In genomic region chr13:38264363-38265134, GRCh38 we compare ENCODE assay signal across 27 cellular contexts.
DNase-seq lines count a peak whose midpoint lies in the region; ATAC-seq and TF ChIP-seq lines count a peak whose summit lies in the region.
"Had no signal": no experiment of that assay in that cellular context is flagged by ENCODE, and none has a peak within 500 bp of the region (broad histone marks: within the 10 kb centered on the region; RNA-seq: fewer than 3 reads in every experiment).

No MANE protein-coding gene starts in this region.

- peak; percentile 6 for DNase-seq in NCI-H82 (lab: John Stamatoyannopoulos, UW)
- DNase-seq in NCI-H82 treated with DMSO at 0.1 percent for 48 hours (lab: John Stamatoyannopoulos, UW; ENCODE audit: unreplicated experiment), result no peak
- DNase-seq in NCI-H345 treated with DMSO at 0.1 percent for 48 hours (lab: John Stamatoyannopoulos, UW; ENCODE audit: unreplicated experiment), result peak; percentile 51
- peak; percentile 53 for DNase-seq in islet precursor cell
- no peak for DNase-seq in activated T-cell treated with anti-CD3 and anti-CD28 coated beads, Interleukin-2, amount 50 U/mL, for 4 hours
- no peak for DNase-seq in dorsolateral prefrontal cortex
- no peak for DNase-seq in SIG-M5 treated with dmso at 0.1 percent for 504 hours (lab: John Stamatoyannopoulos, UW; ENCODE audit: unreplicated experiment)
- no peak for DNase-seq in CD8-positive, alpha-beta T cell
- DNase-seq: ACHN; activated CD8-positive, alpha-beta memory T cell treated with anti-CD3 and anti-CD28 coated beads for 24 hours; activated gamma-delta T cell treated with Interleukin-2 at 50 U/mL for 16 hours; activated naive CD8-positive, alpha-beta T cell treated with anti-CD3 and anti-CD28 coated beads, Interleukin-2, amount 50 U/mL, for 24 hours; activated T-cell treated with anti-CD3 and anti-CD28 coated beads, Interleukin-2, amount 50 U/mL, for 1 hour; Calu3; effector CD4-positive, alpha-beta T cell; EL; foreskin fibroblast; heart right ventricle; left cardiac atrium; mesendoderm; occipital lobe; stimulated activated CD4-positive, alpha-beta T cell treated with anti-CD3 and anti-CD28 coated beads, Interleukin-2, amount 100 ng/mL, for 24 hours; substantia nigra; uterus had no signal

- H3K36me3 Mint-ChIP-seq in activated T-cell treated with anti-CD3 and anti-CD28 coated beads, Interleukin-2, amount 50 U/mL, for 4 hours (ENCODE audit: insufficient read depth), result no peaks in the 10 kb centered on the region
- no peaks in the 10 kb centered on the region for H3K36me3 Mint-ChIP-seq in CD8-positive, alpha-beta T cell

- no peaks in the 10 kb centered on the region for H3K27me3 ChIP-seq in dorsolateral prefrontal cortex
- no peaks in the 10 kb centered on the region for H3K27me3 ChIP-seq in CD8-positive, alpha-beta T cell (ENCODE audit: insufficient read depth, low read length)
- H3K27me3 ChIP-seq: heart right ventricle, uterus had no signal

- H3K4me1 Mint-ChIP-seq in activated T-cell treated with anti-CD3 and anti-CD28 coated beads, Interleukin-2, amount 50 U/mL, for 4 hours (ENCODE audit: low read depth), result no peaks in the 10 kb centered on the region
- H3K4me1 Mint-ChIP-seq in CD8-positive, alpha-beta T cell (ENCODE audit: low read depth), result no peaks in the 10 kb centered on the region
- H3K4me1 Mint-ChIP-seq: activated naive CD8-positive, alpha-beta T cell treated with anti-CD3 and anti-CD28 coated beads, Interleukin-2, amount 50 U/mL, for 24 hours had no signal

- intact Hi-C loops in dorsolateral prefrontal cortex (cut with DNase I), result no loop called here
- intact Hi-C loops in CD8-positive, alpha-beta T cell (cut with DNase I, micrococcal nuclease), result no loop called here

- H3K4me3 Mint-ChIP-seq in activated T-cell treated with anti-CD3 and anti-CD28 coated beads, Interleukin-2, amount 50 U/mL, for 4 hours, result no peak overlapping the region
- no peak overlapping the region for H3K4me3 Mint-ChIP-seq in CD8-positive, alpha-beta T cell
- H3K4me3 Mint-ChIP-seq: activated naive CD8-positive, alpha-beta T cell treated with anti-CD3 and anti-CD28 coated beads, Interleukin-2, amount 50 U/mL, for 24 hours; T-helper 1 cell treated with Interleukin-12 subunit alpha and Interleukin-12 subunit beta and Interleukin-4 antibody, amounts not matched to agents 30 μg/mL and 1 μg/mL, for 36 hours had no signal

- H3K4me3 ChIP-seq in dorsolateral prefrontal cortex, result no peak overlapping the region
- H3K4me3 ChIP-seq in CD8-positive, alpha-beta T cell (ENCODE audit: low read depth, low read length), result no peak overlapping the region
- H3K4me3 ChIP-seq: heart right ventricle, SK-N-MC, skin epidermis, uterus had no signal

- H3K9me3 Mint-ChIP-seq in activated T-cell treated with anti-CD3 and anti-CD28 coated beads, Interleukin-2, amount 50 U/mL, for 4 hours, result peaks cover 18% of the 10 kb centered on the region
- peaks cover 27% of the 10 kb centered on the region for H3K9me3 Mint-ChIP-seq in CD8-positive, alpha-beta T cell

- POLR2A ChIA-PET in CD8-positive, alpha-beta T cell (lab: Charles Lee), result no interaction called here

- no peaks in the 10 kb centered on the region for H3K27me3 Mint-ChIP-seq in activated T-cell treated with anti-CD3 and anti-CD28 coated beads, Interleukin-2, amount 50 U/mL, for 4 hours (ENCODE audit: low read depth)
- no peaks in the 10 kb centered on the region for H3K27me3 Mint-ChIP-seq in CD8-positive, alpha-beta T cell (ENCODE audit: low read depth)
- H3K27me3 Mint-ChIP-seq: activated naive CD8-positive, alpha-beta T cell treated with anti-CD3 and anti-CD28 coated beads, Interleukin-2, amount 50 U/mL, for 24 hours had no signal

- H3K27ac Mint-ChIP-seq in CD8-positive, alpha-beta T cell, result no peak overlapping the region
- H3K27ac Mint-ChIP-seq: activated naive CD8-positive, alpha-beta T cell treated with anti-CD3 and anti-CD28 coated beads, Interleukin-2, amount 50 U/mL, for 24 hours; T-helper 1 cell treated with Interleukin-12 subunit alpha and Interleukin-12 subunit beta and Interleukin-4 antibody, amounts not matched to agents 30 μg/mL and 1 μg/mL, for 36 hours had no signal

- no peaks in the 10 kb centered on the region for H3K4me1 ChIP-seq in CD8-positive, alpha-beta T cell (ENCODE audit: insufficient read depth, low read length)
- H3K4me1 ChIP-seq: heart right ventricle, uterus had no signal

- ATAC-seq in activated T-cell treated with anti-CD3 and anti-CD28 coated beads, Interleukin-2, amount 50 U/mL, for 4 hours, result no peak
- no peak for ATAC-seq in CD8-positive, alpha-beta T cell
- ATAC-seq: activated naive CD8-positive, alpha-beta T cell treated with anti-CD3 and anti-CD28 coated beads, Interleukin-2, amount 50 U/mL, for 24 hours; left cardiac atrium had no signal

- CTCF ChIA-PET in CD8-positive, alpha-beta T cell (lab: Charles Lee), result interaction anchor here (1.3 kb wide), 1 partner anchor 34 kb away, joined by 3 read pairs; no protein-coding TSS in a partner anchor

- no peaks in the 10 kb centered on the region for H3K36me3 ChIP-seq in CD8-positive, alpha-beta T cell (ENCODE audit: insufficient read depth, low read length)
- H3K36me3 ChIP-seq: heart right ventricle, uterus had no signal

- H3K9me3 ChIP-seq in CD8-positive, alpha-beta T cell (ENCODE audit: low read length), result no peaks in the 10 kb centered on the region
- H3K9me3 ChIP-seq: uterus had no signal

- TF ChIP-seq CTCF in dorsolateral prefrontal cortex (IDR thresholded peaks at IDR 0.05 in 54 of 56, conservative IDR thresholded peaks at IDR 0.05 in 2 of 56; ENCODE audit: low read depth in 1 of 56, partially characterized antibody in 56 of 56), result no peak
- TF ChIP-seq CTCF in CD8-positive, alpha-beta T cell (IDR thresholded peaks at IDR 0.05), result no peak

- no peak overlapping the region for H3K27ac ChIP-seq in dorsolateral prefrontal cortex
- H3K27ac ChIP-seq in CD8-positive, alpha-beta T cell (ENCODE audit: low read depth, low read length), result no peak overlapping the region
- H3K27ac ChIP-seq: heart right ventricle, SK-N-MC, skin epidermis, uterus had no signal

Comparison
In these comparisons a context has a peak if more than half of its experiments do, and no peak if none do; other contexts are left out.
1. DNase-seq: peak in NCI-H82 (single experiment), NCI-H345 treated with DMSO at 0.1 percent for 48 hours (single experiment) and islet precursor cell (single experiment); none in NCI-H82 treated with DMSO at 0.1 percent for 48 hours (single experiment), activated T-cell treated with anti-CD3 and anti-CD28 coated beads, Interleukin-2, amount 50 U/mL, for 4 hours (single experiment), dorsolateral prefrontal cortex (0 of 10), SIG-M5 treated with dmso at 0.1 percent for 504 hours (single experiment) and CD8-positive, alpha-beta T cell (0 of 7).